In the genomic region with DNA sequence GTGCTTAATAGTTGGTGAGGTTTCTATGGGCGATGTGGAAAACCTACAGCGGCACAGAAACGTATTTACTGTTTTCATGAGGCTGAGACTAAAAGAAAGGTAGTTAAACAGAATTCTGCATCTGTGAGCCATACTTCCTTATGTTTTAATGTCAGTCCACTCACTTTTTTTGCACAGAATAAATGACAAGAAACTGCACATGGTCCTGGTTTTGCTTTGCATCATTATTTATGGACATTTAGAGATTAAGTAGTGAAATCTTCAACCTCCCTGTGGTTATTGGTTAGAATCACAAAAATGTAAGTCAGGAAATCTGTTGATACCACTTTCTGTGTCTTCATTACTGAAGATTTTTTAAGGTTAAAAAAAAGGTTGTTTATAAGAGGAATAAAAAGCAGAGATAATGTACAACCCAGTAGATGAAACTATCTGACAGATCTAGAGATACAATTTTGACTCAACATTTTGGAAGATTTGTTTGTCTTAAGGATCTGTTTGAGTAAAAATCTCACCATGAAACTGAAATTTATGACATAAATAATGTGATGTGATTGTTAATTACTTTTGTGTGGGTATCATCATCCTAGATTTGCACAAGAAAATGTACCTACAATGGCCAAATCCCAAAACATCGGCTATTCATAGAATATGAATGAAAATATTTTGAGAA, we compare ENCODE assay signal across 14 cellular contexts. TPM values are rescaled to one million over a fixed set of nuclear protein-coding genes. Genes with fewer than 3 reads are reported as not detected.
A peak's percentile ranks its signal among the peaks of the same experiment; 100 is the strongest.
DNase-seq lines count a peak whose midpoint lies in the region; ATAC-seq and TF ChIP-seq lines count a peak whose summit lies in the region.
"Had no signal": no experiment of that assay in that cellular context is flagged by ENCODE, and none has a peak within 500 bp of the region (broad histone marks: within the 10 kb centered on the region; RNA-seq: fewer than 3 reads in every experiment).

No MANE protein-coding gene starts in this region.

- H3K4me3 ChIP-seq in left ventricle myocardium inferior: peak overlapping the region; percentile 81
- H3K4me3 ChIP-seq in aorta (ENCODE audit: low read length in 2 of 2): peak overlapping the region; percentile 78 to 88
- H3K4me3 ChIP-seq in lower leg skin (ENCODE audit: low read depth, poor library complexity, severe bottlenecking): no peak overlapping the region
- no peak overlapping the region for H3K4me3 ChIP-seq in naive thymus-derived CD4-positive, alpha-beta T cell (ENCODE audit: low read length)

- H3K36me3 Mint-ChIP-seq in chondrocyte (ENCODE audit: low read depth): no peaks in the 10 kb centered on the region
- no peaks in the 10 kb centered on the region for H3K36me3 Mint-ChIP-seq in nephron (ENCODE audit: low read depth)
- H3K36me3 Mint-ChIP-seq in naive thymus-derived CD4-positive, alpha-beta T cell: no peaks in the 10 kb centered on the region

- H3K27ac Mint-ChIP-seq in chondrocyte (ENCODE audit: unreplicated experiment): peak overlapping the region; percentile 37
- no peak overlapping the region for H3K27ac Mint-ChIP-seq in nephron
- H3K27ac Mint-ChIP-seq in naive thymus-derived CD4-positive, alpha-beta T cell: no peak overlapping the region

- POLR2A ChIA-PET in naive thymus-derived CD4-positive, alpha-beta T cell (lab: Charles Lee): no interaction called here

- TF ChIP-seq CTCF in left ventricle myocardium inferior (IDR thresholded peaks at IDR 0.05; ENCODE audit: borderline replicate concordance): no peak
- TF ChIP-seq CTCF in chondrocyte (IDR thresholded peaks at IDR 0.05): no peak
- no peak for TF ChIP-seq CTCF in nephron (IDR thresholded peaks at IDR 0.05; ENCODE audit: unreplicated experiment in 3 of 3)
- no peak for TF ChIP-seq CTCF in lower leg skin (IDR thresholded peaks at IDR 0.05)

- H3K27ac ChIP-seq in left ventricle myocardium inferior (replicated peaks) (peak overlapping the region; percentile 86), aorta (ENCODE audit: low read depth in 1 of 2, low read length in 2 of 2) (no peak overlapping the region)
- H3K27ac ChIP-seq in naive thymus-derived CD4-positive, alpha-beta T cell (ENCODE audit: low read depth, low read length): no peak overlapping the region

- no peak for TF ChIP-seq POLR2A in lower leg skin (IDR thresholded peaks at IDR 0.05)

- peaks cover 6% of the 10 kb centered on the region for H3K27me3 Mint-ChIP-seq in chondrocyte (ENCODE audit: low read depth)
- peaks cover 51% of the 10 kb centered on the region for H3K27me3 Mint-ChIP-seq in nephron (ENCODE audit: low read depth)
- H3K27me3 Mint-ChIP-seq in naive thymus-derived CD4-positive, alpha-beta T cell: peaks cover 41 to 60% (median 49%) of the 10 kb centered on the region in 5 donors

- no peak for DNase-seq in left ventricle myocardium inferior
- no peak for DNase-seq in cardiac septum (ENCODE audit: low spot score)
- DNase-seq in chondrocyte (ENCODE audit: low spot score): no peak
- DNase-seq in aorta: no peak
- no peak for DNase-seq in lower leg skin (ENCODE audit: low spot score in 2 of 2)
- no peak for DNase-seq in inferior parietal cortex (ENCODE audit: extremely low spot score)
- no peak for DNase-seq in naive thymus-derived CD4-positive, alpha-beta T cell
- DNase-seq: activated CD4-positive, alpha-beta T cell treated with anti-CD3 and anti-CD28 coated beads for 4 hours; activated effector memory CD4-positive, alpha-beta T cell treated with anti-CD3 and anti-CD28 coated beads, Interleukin-2, amount 50 U/mL, for 16 hours; DMS79; NCI-H526 treated with DMSO at 0.1 percent for 48 hours had no signal

- ATAC-seq in aorta (ENCODE audit: low FRiP score): no peak
- no peak for ATAC-seq in naive thymus-derived CD4-positive, alpha-beta T cell

- H3K9me3 ChIP-seq in left ventricle myocardium inferior (replicated peaks) (no peaks in the 10 kb centered on the region), aorta (ENCODE audit: control insufficient read depth, low read length) (no peaks in the 10 kb centered on the region)
- H3K9me3 ChIP-seq in naive thymus-derived CD4-positive, alpha-beta T cell (ENCODE audit: control insufficient read depth in 2 of 3, low read length in 3 of 3): no peaks in the 10 kb centered on the region
- H3K9me3 ChIP-seq: colonic mucosa had no signal

- WGBS in aorta, 2 donors: 9 to 13% methylated on average over 4 of the region's 4 CpGs
- WGBS in lower leg skin, 2 donors: 54% methylated on average over 4 of the region's 4 CpGs

- intact Hi-C loops in left ventricle myocardium inferior (cut with micrococcal nuclease) (loop anchor here (5.0 kb wide), 1 partner anchor 409 kb away; no protein-coding TSS in a partner anchor), cardiac septum (cut with DNase I) (loop anchor here (10.0 kb wide), 1 partner anchor 338 kb away; no protein-coding TSS in a partner anchor), aorta (cut with DNase I) (loop anchor here (10.0 kb wide), 2 partner anchors 992 to 1002 kb away; no protein-coding TSS in a partner anchor), lower leg skin (cut with DNase I; ENCODE audit: low total_unique reads) (no loop called here)
- intact Hi-C loops in naive thymus-derived CD4-positive, alpha-beta T cell (cut with micrococcal nuclease): no loop called here

- H3K4me3 Mint-ChIP-seq in chondrocyte (ENCODE audit: unreplicated experiment) (peak overlapping the region; percentile 93), nephron (peak overlapping the region; percentile 88 to 93 (median 93))
- peak overlapping the region in 3 of 10 donors; percentile 36 to 53 (median 37) for H3K4me3 Mint-ChIP-seq in naive thymus-derived CD4-positive, alpha-beta T cell

- H3K4me1 ChIP-seq in left ventricle myocardium inferior (peaks cover 51% of the 10 kb centered on the region), aorta (ENCODE audit: control insufficient read depth in 1 of 2, insufficient read depth in 2 of 2, low read length in 2 of 2) (peaks cover 0 to 1% of the 10 kb centered on the region in 2 donors)
- H3K4me1 ChIP-seq in naive thymus-derived CD4-positive, alpha-beta T cell (ENCODE audit: control insufficient read depth in 2 of 2, insufficient read depth in 2 of 2, low read length in 2 of 2): peaks cover 0 to 4% of the 10 kb centered on the region in 2 donors
- H3K4me1 ChIP-seq: colonic mucosa had no signal

- H3K4me1 Mint-ChIP-seq in chondrocyte (ENCODE audit: low read depth) (peaks cover 46% of the 10 kb centered on the region), nephron (peaks cover 20% of the 10 kb centered on the region)
- H3K4me1 Mint-ChIP-seq in naive thymus-derived CD4-positive, alpha-beta T cell: peaks cover 5 to 27% (median 14%) of the 10 kb centered on the region in 7 donors

- CTCF ChIA-PET in naive thymus-derived CD4-positive, alpha-beta T cell (lab: Charles Lee): no interaction called here

- H3K36me3 ChIP-seq in left ventricle myocardium inferior (no peaks in the 10 kb centered on the region), aorta (ENCODE audit: control insufficient read depth in 1 of 2, insufficient read depth in 2 of 2, low read length in 1 of 2) (no peaks in the 10 kb centered on the region)
- no peaks in the 10 kb centered on the region for H3K36me3 ChIP-seq in naive thymus-derived CD4-positive, alpha-beta T cell (ENCODE audit: control insufficient read depth in 2 of 3, insufficient read depth in 3 of 3, low read length in 3 of 3)
- H3K36me3 ChIP-seq: colonic mucosa had no signal

- H3K27me3 ChIP-seq in left ventricle myocardium inferior (ENCODE audit: low read depth) (no peaks in the 10 kb centered on the region), aorta (ENCODE audit: control insufficient read depth in 1 of 2, insufficient read depth in 2 of 2, low read length in 1 of 2) (no peaks in the 10 kb centered on the region)
- no peaks in the 10 kb centered on the region for H3K27me3 ChIP-seq in naive thymus-derived CD4-positive, alpha-beta T cell (ENCODE audit: control insufficient read depth in 2 of 2, insufficient read depth in 2 of 2, low read length in 2 of 2)

- H3K9me3 Mint-ChIP-seq in chondrocyte (ENCODE audit: low read depth) (no peaks in the 10 kb centered on the region), nephron (no peaks in the 10 kb centered on the region)
- H3K9me3 Mint-ChIP-seq in naive thymus-derived CD4-positive, alpha-beta T cell: peaks cover 0 to 3% (median 0%) of the 10 kb centered on the region in 11 donors

RNA-seq across cellular contexts. Expression of a gene that starts 2.4 kb away (rescaled TPM):
- total RNA-seq in left ventricle myocardium inferior (15.3 TPM), cardiac septum (18.1 TPM), chondrocyte (10.7 to 38.1 TPM (median 10.7 TPM) in 3 replicates), aorta (10 to 100 TPM; 10.5 to 14.2 TPM), lower leg skin (1 to 10 TPM in 3 of 4 donors, not detected in 1; 1.8 to 3.9 (median 2.8) TPM)
- 10 to 100 TPM in 1 of 2 donors, 1 to 10 TPM in 1; 6.5 to 26.8 TPM for polyA plus RNA-seq in aorta
- not detected for total RNA-seq in naive thymus-derived CD4-positive, alpha-beta T cell
- not detected for polyA plus RNA-seq in naive thymus-derived CD4-positive, alpha-beta T cell
- total RNA-seq: HT-29 had no signal

Comparison
In these comparisons a context has a peak if more than half of its experiments do, and no peak if none do; other contexts are left out.
1. H3K4me3 ChIP-seq: peak in left ventricle myocardium inferior (single experiment) and aorta (2 of 2); none in lower leg skin (single experiment) and naive thymus-derived CD4-positive, alpha-beta T cell (single experiment).
2. intact Hi-C loops: an anchor here in left ventricle myocardium inferior (5.0 kb wide), cardiac septum (10.0 kb wide) and aorta (10.0 kb wide); none called in lower leg skin and naive thymus-derived CD4-positive, alpha-beta T cell.